Comparison of ENCODE assay signal across 2 cellular contexts in the genomic region with DNA sequence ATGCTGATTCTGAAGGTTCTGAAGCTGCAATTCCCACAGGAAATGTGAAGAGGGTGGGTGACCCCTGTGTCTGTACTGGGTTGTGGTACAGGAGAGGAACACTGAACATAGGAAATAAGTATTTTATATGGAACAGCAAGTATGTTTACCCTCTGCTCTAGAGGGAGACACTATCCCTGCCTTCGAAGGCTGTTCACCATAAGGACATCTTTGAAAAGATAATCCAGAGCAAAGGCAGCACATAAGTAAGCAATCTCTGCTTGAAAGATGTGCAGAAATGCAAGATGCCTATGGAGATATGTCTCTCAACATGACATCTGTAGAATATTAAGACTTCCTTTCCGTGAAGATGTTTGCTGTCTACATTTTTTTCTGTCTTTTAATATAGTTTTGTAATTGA.
TF ChIP-seq lines count a peak whose summit lies in the region.

No MANE protein-coding gene starts in this region.

TF ChIP-seq in HCT116, 20 proteins besides CTCF, POLR2A, EP300 and RAD21:
- TF ChIP-seq, protein P1, sequence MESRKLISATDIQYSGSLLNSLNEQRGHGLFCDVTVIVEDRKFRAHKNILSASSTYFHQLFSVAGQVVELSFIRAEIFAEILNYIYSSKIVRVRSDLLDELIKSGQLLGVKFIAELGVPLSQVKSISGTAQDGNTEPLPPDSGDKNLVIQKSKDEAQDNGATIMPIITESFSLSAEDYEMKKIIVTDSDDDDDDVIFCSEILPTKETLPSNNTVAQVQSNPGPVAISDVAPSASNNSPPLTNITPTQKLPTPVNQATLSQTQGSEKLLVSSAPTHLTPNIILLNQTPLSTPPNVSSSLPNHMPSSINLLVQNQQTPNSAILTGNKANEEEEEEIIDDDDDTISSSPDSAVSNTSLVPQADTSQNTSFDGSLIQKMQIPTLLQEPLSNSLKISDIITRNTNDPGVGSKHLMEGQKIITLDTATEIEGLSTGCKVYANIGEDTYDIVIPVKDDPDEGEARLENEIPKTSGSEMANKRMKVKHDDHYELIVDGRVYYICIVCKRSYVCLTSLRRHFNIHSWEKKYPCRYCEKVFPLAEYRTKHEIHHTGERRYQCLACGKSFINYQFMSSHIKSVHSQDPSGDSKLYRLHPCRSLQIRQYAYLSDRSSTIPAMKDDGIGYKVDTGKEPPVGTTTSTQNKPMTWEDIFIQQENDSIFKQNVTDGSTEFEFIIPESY (IDR thresholded peaks at IDR 0.05; ENCODE audit: extremely low read depth, insufficient replicate concordance, low read length): no peak
- TF ChIP-seq, protein P2, sequence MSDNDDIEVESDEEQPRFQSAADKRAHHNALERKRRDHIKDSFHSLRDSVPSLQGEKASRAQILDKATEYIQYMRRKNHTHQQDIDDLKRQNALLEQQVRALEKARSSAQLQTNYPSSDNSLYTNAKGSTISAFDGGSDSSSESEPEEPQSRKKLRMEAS (IDR thresholded peaks at IDR 0.05): no peak
- TF ChIP-seq EZH2 (IDR thresholded peaks at IDR 0.05) (no peak), JUND (IDR thresholded peaks at IDR 0.05) (no peak), EZH2phosphoT487 (IDR thresholded peaks at IDR 0.05; ENCODE audit: borderline replicate concordance) (no peak), ZNF274 (IDR thresholded peaks at IDR 0.05; ENCODE audit: low read depth, low read length) (no peak), CBX3 (IDR thresholded peaks at IDR 0.05; ENCODE audit: low read depth) (no peak), POLR2AphosphoS5 (IDR thresholded peaks at IDR 0.05; ENCODE audit: low read depth, low read length) (no peak), SP1 (IDR thresholded peaks at IDR 0.05; ENCODE audit: low read depth) (no peak), YY1 (IDR thresholded peaks at IDR 0.05; ENCODE audit: extremely low read depth, insufficient replicate concordance, low read depth, low read length) (no peak), FOSL1 (IDR thresholded peaks at IDR 0.05; ENCODE audit: low read depth) (no peak), ELF1 (IDR thresholded peaks at IDR 0.05; ENCODE audit: borderline replicate concordance, low read depth) (no peak), CEBPB (IDR thresholded peaks at IDR 0.05; ENCODE audit: low read depth) (no peak), SIN3A (IDR thresholded peaks at IDR 0.05; ENCODE audit: low read depth) (no peak), SRF (IDR thresholded peaks at IDR 0.05; ENCODE audit: low read depth) (no peak), ZFX (IDR thresholded peaks at IDR 0.05) (no peak), TCF7L2 (IDR thresholded peaks at IDR 0.05; ENCODE audit: borderline replicate concordance, extremely low read depth, insufficient read depth, insufficient read length) (no peak)
- TF ChIP-seq, protein P3, sequence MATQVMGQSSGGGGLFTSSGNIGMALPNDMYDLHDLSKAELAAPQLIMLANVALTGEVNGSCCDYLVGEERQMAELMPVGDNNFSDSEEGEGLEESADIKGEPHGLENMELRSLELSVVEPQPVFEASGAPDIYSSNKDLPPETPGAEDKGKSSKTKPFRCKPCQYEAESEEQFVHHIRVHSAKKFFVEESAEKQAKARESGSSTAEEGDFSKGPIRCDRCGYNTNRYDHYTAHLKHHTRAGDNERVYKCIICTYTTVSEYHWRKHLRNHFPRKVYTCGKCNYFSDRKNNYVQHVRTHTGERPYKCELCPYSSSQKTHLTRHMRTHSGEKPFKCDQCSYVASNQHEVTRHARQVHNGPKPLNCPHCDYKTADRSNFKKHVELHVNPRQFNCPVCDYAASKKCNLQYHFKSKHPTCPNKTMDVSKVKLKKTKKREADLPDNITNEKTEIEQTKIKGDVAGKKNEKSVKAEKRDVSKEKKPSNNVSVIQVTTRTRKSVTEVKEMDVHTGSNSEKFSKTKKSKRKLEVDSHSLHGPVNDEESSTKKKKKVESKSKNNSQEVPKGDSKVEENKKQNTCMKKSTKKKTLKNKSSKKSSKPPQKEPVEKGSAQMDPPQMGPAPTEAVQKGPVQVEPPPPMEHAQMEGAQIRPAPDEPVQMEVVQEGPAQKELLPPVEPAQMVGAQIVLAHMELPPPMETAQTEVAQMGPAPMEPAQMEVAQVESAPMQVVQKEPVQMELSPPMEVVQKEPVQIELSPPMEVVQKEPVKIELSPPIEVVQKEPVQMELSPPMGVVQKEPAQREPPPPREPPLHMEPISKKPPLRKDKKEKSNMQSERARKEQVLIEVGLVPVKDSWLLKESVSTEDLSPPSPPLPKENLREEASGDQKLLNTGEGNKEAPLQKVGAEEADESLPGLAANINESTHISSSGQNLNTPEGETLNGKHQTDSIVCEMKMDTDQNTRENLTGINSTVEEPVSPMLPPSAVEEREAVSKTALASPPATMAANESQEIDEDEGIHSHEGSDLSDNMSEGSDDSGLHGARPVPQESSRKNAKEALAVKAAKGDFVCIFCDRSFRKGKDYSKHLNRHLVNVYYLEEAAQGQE (IDR thresholded peaks at IDR 0.05; ENCODE audit: low read depth): no peak

TF ChIP-seq in SK-N-SH, 30 proteins besides CTCF, POLR2A, EP300 and RAD21 (continued from another document):
- TF ChIP-seq, protein P3 (IDR thresholded peaks at IDR 0.05; ENCODE audit: low read depth, low read length): no peak
- no peak for TF ChIP-seq SMC3 (IDR thresholded peaks at IDR 0.05; ENCODE audit: low read depth, low read length)
- no peak for TF ChIP-seq SIN3A (IDR thresholded peaks at IDR 0.05; ENCODE audit: borderline replicate concordance, low read depth, low read length)
- TF ChIP-seq NRF1 (IDR thresholded peaks at IDR 0.05; ENCODE audit: low read depth, low read length): no peak
- TF ChIP-seq MXI1 (IDR thresholded peaks at IDR 0.05; ENCODE audit: low read depth, low read length): no peak
- TF ChIP-seq, protein P1 (IDR thresholded peaks at IDR 0.05; ENCODE audit: borderline replicate concordance, low read depth): no peak
